9 cellular contexts compared by ENCODE assay signal in the genomic region with DNA sequence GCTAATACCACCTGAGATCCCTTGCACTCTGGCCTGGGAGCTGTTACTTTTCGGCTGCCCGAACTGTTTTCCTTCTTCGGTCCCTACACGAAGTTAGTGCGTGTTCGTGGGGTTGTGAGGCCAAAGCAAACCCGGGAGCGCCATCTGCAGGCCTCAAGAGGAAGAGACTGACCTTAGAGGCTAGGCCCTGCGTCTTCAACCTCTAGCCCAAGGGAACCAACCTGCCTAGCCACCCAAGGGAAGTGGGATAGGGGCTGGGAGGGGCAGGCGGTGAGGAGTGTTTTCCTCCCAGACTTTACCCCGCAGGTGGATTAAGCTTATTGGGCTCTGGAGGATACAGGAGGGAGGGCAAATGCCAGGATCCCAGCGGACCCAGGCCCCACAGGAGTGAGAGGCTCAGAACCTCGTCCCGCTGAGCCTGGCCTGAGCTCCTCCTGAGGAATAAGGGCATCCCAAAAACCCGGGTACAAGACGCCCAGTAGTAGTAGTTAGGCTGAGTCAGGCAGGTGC. TPM values are rescaled to one million over a fixed set of nuclear protein-coding genes. Genes with fewer than 3 reads are reported as not detected.
DNase-seq lines count a peak whose midpoint lies in the region; ATAC-seq and TF ChIP-seq lines count a peak whose summit lies in the region.
"Had no signal": no experiment of that assay in that cellular context is flagged by ENCODE, and none has a peak within 500 bp of the region (broad histone marks: within the 10 kb centered on the region; RNA-seq: fewer than 3 reads in every experiment).

No MANE protein-coding gene starts in this region.

- ATAC-seq in natural killer cell (peak; percentile 46 to 78 (median 55)), HG02970 (IDR thresholded peaks at IDR 0.05; ENCODE audit: low FRiP score, unreplicated experiment) (no peak), HG03039 (IDR thresholded peaks at IDR 0.05; ENCODE audit: unreplicated experiment) (no peak)

- H3K4me3 ChIP-seq in GM12865 (ENCODE audit: low read depth, low read length) (no peak overlapping the region), epithelial cell of proximal tubule (ENCODE audit: low read depth, low read length) (peak overlapping the region; percentile 70)
- H3K4me3 ChIP-seq: skin epidermis had no signal

- DNase-seq in AG09319 (ENCODE audit: extremely low read depth, low read depth): peak; percentile 10
- DNase-seq in GM12865 (ENCODE audit: low read depth): peak; percentile 77
- DNase-seq in NCI-H1930 (lab: John Stamatoyannopoulos, UW): peak; percentile 17 to 30
- peak; percentile 69 for DNase-seq in activated CD4-positive, alpha-beta T cell treated with anti-CD3 and anti-CD28 coated beads for 48 hours
- DNase-seq in epithelial cell of proximal tubule (ENCODE audit: low read depth): no peak
- no peak for DNase-seq in natural killer cell

- H3K27ac Mint-ChIP-seq in natural killer cell: no peak overlapping the region

- intact Hi-C loops in natural killer cell (cut with micrococcal nuclease): loop anchor here (1.0 kb wide), 2 partner anchors 72 to 181 kb away; no protein-coding TSS in a partner anchor

- H3K4me1 Mint-ChIP-seq in natural killer cell: peaks cover 12 to 25% of the 10 kb centered on the region in 2 donors

- H3K9me3 Mint-ChIP-seq in natural killer cell: no peaks in the 10 kb centered on the region

- peaks cover 56 to 62% of the 10 kb centered on the region in 2 donors for H3K27me3 Mint-ChIP-seq in natural killer cell (ENCODE audit: low read depth in 2 of 2)

- H3K4me3 Mint-ChIP-seq in natural killer cell: no peak overlapping the region

- peaks cover 7% of the 10 kb centered on the region for H3K36me3 Mint-ChIP-seq in natural killer cell

- TF ChIP-seq CTCF in AG09319 (IDR thresholded peaks at IDR 0.05; ENCODE audit: low read depth, low read length) (peak; percentile 57), GM12865 (IDR thresholded peaks at IDR 0.05; ENCODE audit: insufficient read depth, low read depth, low read length, missing control alignments) (peak; percentile 83), epithelial cell of proximal tubule (conservative IDR thresholded peaks at IDR 0.05; ENCODE audit: low read depth, low read length) (peak; percentile 93), natural killer cell (IDR thresholded peaks at IDR 0.05) (no peak)

RNA-seq across cellular contexts. Expression of a gene that starts 1.7 kb away (rescaled TPM):
- total RNA-seq in epithelial cell of proximal tubule (7.5 and 20.2 TPM in 2 replicates), natural killer cell (not detected)

Comparison
In these comparisons a context has a peak if more than half of its experiments do, and no peak if none do; other contexts are left out.
1. DNase-seq: peak in AG09319 (single experiment), GM12865 (single experiment), NCI-H1930 (2 of 2) and activated CD4-positive, alpha-beta T cell treated with anti-CD3 and anti-CD28 coated beads for 48 hours (single experiment); none in epithelial cell of proximal tubule (single experiment) and natural killer cell (single experiment).
2. ATAC-seq: peak in natural killer cell (3 of 3); none in HG02970 (single experiment) and HG03039 (single experiment).